Comparison of ENCODE assay signal across 9 cellular contexts in genomic region chr16:66740010-66740409, GRCh38. TPM values are rescaled to one million over a fixed set of nuclear protein-coding genes. Genes with fewer than 3 reads are reported as not detected.
DNase-seq lines count a peak whose midpoint lies in the region; ATAC-seq and TF ChIP-seq lines count a peak whose summit lies in the region.
"Had no signal": no experiment of that assay in that cellular context is flagged by ENCODE, and none has a peak within 500 bp of the region (broad histone marks: within the 10 kb centered on the region; RNA-seq: fewer than 3 reads in every experiment).

No MANE protein-coding gene starts in this region.

- peak; percentile 8 for DNase-seq in DMS153 treated with DMSO at 0.1 percent for 48 hours (lab: John Stamatoyannopoulos, UW; ENCODE audit: unreplicated experiment)
- no peak for DNase-seq in DMS153 (lab: John Stamatoyannopoulos, UW)
- DNase-seq in Kasumi-1 (lab: John Stamatoyannopoulos, UW), result peak; percentile 60 to 76
- peak; percentile 38 for DNase-seq in activated CD4-positive, alpha-beta memory T cell treated with anti-CD3 and anti-CD28 coated beads, Interleukin-2, amount 10 ng/mL, durations not matched to agents 7 days and 5 days
- peak; percentile 44 for DNase-seq in fibroblast of peridontal ligament (ENCODE audit: extremely low read depth)
- no peak for DNase-seq in H4 (ENCODE audit: low spot score)

- no peaks in the 10 kb centered on the region for H3K9me3 Mint-ChIP-seq in activated CD4-positive, alpha-beta memory T cell treated with anti-CD3 and anti-CD28 coated beads, Interleukin-2, amount 10 ng/mL, durations not matched to agents 7 days and 5 days

- no peak overlapping the region for H3K9ac ChIP-seq in parathyroid adenoma
- H3K9ac ChIP-seq: BLaER1 had no signal

- H3K4me1 ChIP-seq in parathyroid adenoma, result peaks cover 25% of the 10 kb centered on the region

- TF ChIP-seq CTCF in parathyroid adenoma (IDR thresholded peaks at IDR 0.05), result peak; percentile 55

- peaks cover 54% of the 10 kb centered on the region for H3K36me3 Mint-ChIP-seq in activated CD4-positive, alpha-beta memory T cell treated with anti-CD3 and anti-CD28 coated beads, Interleukin-2, amount 10 ng/mL, durations not matched to agents 7 days and 5 days (ENCODE audit: low read depth)

- peak overlapping the region; percentile 83 for H3K27ac ChIP-seq in parathyroid adenoma
- H3K27ac ChIP-seq: BLaER1 had no signal

- no peak for ATAC-seq in GM19467 (IDR thresholded peaks at IDR 0.05; ENCODE audit: unreplicated experiment)

- CTCF ChIA-PET in activated CD4-positive, alpha-beta memory T cell treated with anti-CD3 and anti-CD28 coated beads, Interleukin-2, amount 10 ng/mL, durations not matched to agents 7 days and 5 days (lab: Charles Lee), result interaction anchor here (0.6 to 2.3 kb wide), 15 partner anchors 9 to 334 kb away, joined by 3 to 27 read pairs (median 5); partner anchors contain the start of genes DYNC1LI2 and NAE1

- POLR2A ChIA-PET in activated CD4-positive, alpha-beta memory T cell treated with anti-CD3 and anti-CD28 coated beads, Interleukin-2, amount 10 ng/mL, durations not matched to agents 7 days and 5 days (lab: Charles Lee), result interaction anchor here (0.6 to 1.3 kb wide), 5 partner anchors 11 to 187 kb away, joined by 3 read pairs; partner anchors contain the start of genes CKLF and DYNC1LI2

- H3K4me3 ChIP-seq in parathyroid adenoma (ENCODE audit: low read depth, low read length), result no peak overlapping the region
- H3K4me3 ChIP-seq: BLaER1 had no signal

- peak overlapping the region; percentile 65 for H3K27ac Mint-ChIP-seq in activated CD4-positive, alpha-beta memory T cell treated with anti-CD3 and anti-CD28 coated beads, Interleukin-2, amount 10 ng/mL, durations not matched to agents 7 days and 5 days

- H3K9me3 ChIP-seq in parathyroid adenoma (ENCODE audit: control insufficient read depth, low read length), result no peaks in the 10 kb centered on the region
- H3K9me3 ChIP-seq: BLaER1 had no signal

- H3K36me3 ChIP-seq in parathyroid adenoma (ENCODE audit: control insufficient read depth, insufficient read depth, low read length), result no peaks in the 10 kb centered on the region

- no peak overlapping the region for H2AFZ ChIP-seq in parathyroid adenoma

- H3K79me2 ChIP-seq in parathyroid adenoma, result peaks cover 19% of the 10 kb centered on the region

- H3K4me2 ChIP-seq in parathyroid adenoma (ENCODE audit: low read length), result no peak overlapping the region
- H3K4me2 ChIP-seq: BLaER1 had no signal

- H3K27me3 ChIP-seq in parathyroid adenoma (ENCODE audit: control insufficient read depth, insufficient read depth, low read length), result no peaks in the 10 kb centered on the region
- H3K27me3 ChIP-seq: BLaER1 had no signal

- H3K27me3 Mint-ChIP-seq in activated CD4-positive, alpha-beta memory T cell treated with anti-CD3 and anti-CD28 coated beads, Interleukin-2, amount 10 ng/mL, durations not matched to agents 7 days and 5 days, result no peaks in the 10 kb centered on the region

- no peak overlapping the region for H3K4me3 Mint-ChIP-seq in activated CD4-positive, alpha-beta memory T cell treated with anti-CD3 and anti-CD28 coated beads, Interleukin-2, amount 10 ng/mL, durations not matched to agents 7 days and 5 days

- peaks cover 25% of the 10 kb centered on the region for H3K4me1 Mint-ChIP-seq in activated CD4-positive, alpha-beta memory T cell treated with anti-CD3 and anti-CD28 coated beads, Interleukin-2, amount 10 ng/mL, durations not matched to agents 7 days and 5 days

RNA-seq across cellular contexts. Expression of gene DYNC1LI2, which starts 11.4 kb away (rescaled TPM):
- 10 to 100 TPM; 50.1 to 52.9 TPM for total RNA-seq in activated CD4-positive, alpha-beta memory T cell treated with anti-CD3 and anti-CD28 coated beads, Interleukin-2, amount 10 ng/mL, durations not matched to agents 7 days and 5 days
- total RNA-seq in H4 (2014; rRNA removed; shearing (Covaris generic)), result 47.7 and 52.8 TPM in 2 replicates

RNA-seq across cellular contexts. Expression of gene CMTM4, which starts 43.5 kb away (rescaled TPM):
- total RNA-seq in activated CD4-positive, alpha-beta memory T cell treated with anti-CD3 and anti-CD28 coated beads, Interleukin-2, amount 10 ng/mL, durations not matched to agents 7 days and 5 days, result under 1 TPM; 0.53 to 0.58 TPM
- total RNA-seq in H4 (2014; rRNA removed; shearing (Covaris generic)), result 22.7 and 23.4 TPM in 2 replicates

Comparison
In these comparisons a context has a peak if more than half of its experiments do, and no peak if none do; other contexts are left out.
1. DNase-seq: peak in DMS153 treated with DMSO at 0.1 percent for 48 hours (single experiment), Kasumi-1 (2 of 2), activated CD4-positive, alpha-beta memory T cell treated with anti-CD3 and anti-CD28 coated beads, Interleukin-2, amount 10 ng/mL, durations not matched to agents 7 days and 5 days (single experiment) and fibroblast of peridontal ligament (single experiment); none in DMS153 (single experiment) and H4 (single experiment).
2. RNA of gene CMTM4, which starts 43.5 kb away (total RNA-seq): 22.7 to 23.4 TPM in H4; 0.53 to 0.58 TPM in activated CD4-positive, alpha-beta memory T cell treated with anti-CD3 and anti-CD28 coated beads, Interleukin-2, amount 10 ng/mL, durations not matched to agents 7 days and 5 days; every median in the first group is over 10 times any median in the second.